8 cellular contexts compared by ENCODE assay signal in the genomic region with DNA sequence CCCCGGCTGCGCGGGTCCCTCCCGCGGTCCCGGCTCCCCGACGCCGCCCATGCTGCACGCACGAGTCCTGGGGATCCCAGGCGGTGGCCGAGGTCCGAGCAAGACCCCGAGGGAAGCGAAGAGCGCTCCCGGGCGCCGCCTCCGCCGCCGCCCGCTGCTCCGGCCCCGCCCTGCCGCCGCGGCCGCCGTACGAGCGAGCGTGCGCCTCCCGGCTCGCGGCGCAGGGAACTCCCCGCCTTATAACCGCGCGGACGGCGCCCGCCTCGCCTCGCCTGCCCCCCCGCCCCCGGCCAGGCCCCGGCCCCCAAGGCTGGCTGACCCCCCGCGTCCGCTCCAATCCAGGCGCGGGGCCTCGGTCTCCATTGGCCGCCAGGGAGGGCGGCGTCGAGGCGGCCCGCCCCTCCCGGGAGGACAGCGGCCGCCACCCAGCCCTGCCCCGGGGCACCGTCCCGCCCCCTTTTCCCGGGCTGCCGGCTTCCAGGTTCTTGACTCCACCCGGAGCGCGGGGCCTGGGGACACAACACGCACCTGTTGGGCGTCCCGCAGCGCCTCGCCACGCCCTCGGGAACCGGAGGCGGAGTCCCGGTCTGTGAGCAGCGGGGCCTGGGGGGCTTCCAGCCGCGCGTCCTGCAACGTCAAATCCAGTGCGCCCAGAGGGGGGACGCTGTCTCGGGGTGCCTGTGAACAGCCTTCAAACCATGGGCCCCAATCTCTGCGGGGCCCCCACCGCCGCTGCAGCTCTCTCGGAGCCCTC. TPM values are rescaled to one million over a fixed set of nuclear protein-coding genes. Genes with fewer than 3 reads are reported as not detected.
DNase-seq lines count a peak whose midpoint lies in the region; ATAC-seq and TF ChIP-seq lines count a peak whose summit lies in the region.

A gene with protein sequence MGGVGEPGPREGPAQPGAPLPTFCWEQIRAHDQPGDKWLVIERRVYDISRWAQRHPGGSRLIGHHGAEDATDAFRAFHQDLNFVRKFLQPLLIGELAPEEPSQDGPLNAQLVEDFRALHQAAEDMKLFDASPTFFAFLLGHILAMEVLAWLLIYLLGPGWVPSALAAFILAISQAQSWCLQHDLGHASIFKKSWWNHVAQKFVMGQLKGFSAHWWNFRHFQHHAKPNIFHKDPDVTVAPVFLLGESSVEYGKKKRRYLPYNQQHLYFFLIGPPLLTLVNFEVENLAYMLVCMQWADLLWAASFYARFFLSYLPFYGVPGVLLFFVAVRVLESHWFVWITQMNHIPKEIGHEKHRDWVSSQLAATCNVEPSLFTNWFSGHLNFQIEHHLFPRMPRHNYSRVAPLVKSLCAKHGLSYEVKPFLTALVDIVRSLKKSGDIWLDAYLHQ (minus strand): TSS at position 215 of the 754 bp plus-strand sequence. CDS start 164 bp downstream, at position 51.

- peak within 1 kb of the TSS; percentile 87 for H3K27ac ChIP-seq in HCT116 (ENCODE audit: low read depth, low read length)

- H3K9me3 ChIP-seq in HCT116 (ENCODE audit: control insufficient read depth in 1 of 2, insufficient read depth in 1 of 2, low read depth in 1 of 2, low read length in 2 of 2): peaks cover 0 to 6% of the 10 kb centered on the region in 2 experiments; a peak in 1 of 4 replicates

- DNase-seq in G401 (ENCODE audit: low spot score): peak; percentile 62
- DNase-seq in HCT116 (ENCODE audit: low read depth, low spot score): peak; percentile 68
- peak; percentile 62 for DNase-seq in NCI-H128 (lab: John Stamatoyannopoulos, UW; ENCODE audit: unreplicated experiment)
- DNase-seq in T-helper 9 cell: peak; percentile 58
- peak; percentile 76 for DNase-seq in astrocyte of the spinal cord (ENCODE audit: low read depth, low spot score)
- DNase-seq in hepatic stellate cell (ENCODE audit: low spot score): peak; percentile 93
- peak; percentile 41 for DNase-seq in pulmonary artery endothelial cell (ENCODE audit: low read depth, low spot score)

- no peak for TF ChIP-seq POLR2A in HCT116 (IDR thresholded peaks at IDR 0.05; ENCODE audit: borderline replicate concordance, extremely low read depth, insufficient read depth, insufficient read length)

- H3K79me2 ChIP-seq in HCT116 (ENCODE audit: insufficient read depth, low read length): no peaks in the 10 kb centered on the region; the same call in 1 of the 2 replicates

- H2AFZ ChIP-seq in HCT116 (ENCODE audit: low read depth, low read length, poor library complexity, severe bottlenecking): peak within 1 kb of the TSS; percentile 45

- no peaks in the 10 kb centered on the region for H3K27me3 ChIP-seq in HCT116 (ENCODE audit: insufficient read depth, low read length)

- ATAC-seq in HCT116: peak; percentile 88
- no peak for ATAC-seq in GM18519 (IDR thresholded peaks at IDR 0.05; ENCODE audit: low FRiP score, unreplicated experiment)

- H3K9me2 ChIP-seq in HCT116 (ENCODE audit: insufficient read depth): no peaks in the 10 kb centered on the region

- in situ Hi-C loops in G401 (cut with HindIII; ENCODE audit: low sequenced_read_pairs) (no loop called here), astrocyte of the spinal cord (cut with HindIII; ENCODE audit: low sequenced_read_pairs) (no loop called here)

- H3K4me2 ChIP-seq in HCT116 (ENCODE audit: low read length): peak within 1 kb of the TSS; percentile 91

- intact Hi-C loops in HCT116 (cut with micrococcal nuclease): no loop called here

- RAD21 ChIA-PET in HCT116 (lab: Charles Lee; ENCODE audit: low non-redundant PET in 1 of 2, low total read pairs in 2 of 2, uncharacterized antibody in 2 of 2, unreplicated experiment in 2 of 2): no interaction called here

- no peak for TF ChIP-seq CTCF in HCT116 (IDR thresholded peaks at IDR 0.05 in 2 of 3, conservative IDR thresholded peaks at IDR 0.05 in 1 of 3; ENCODE audit: borderline replicate concordance in 1 of 3, insufficient read depth in 1 of 3, low read depth in 2 of 3, low read length in 2 of 3)
- no peak for TF ChIP-seq CTCF in astrocyte of the spinal cord (IDR thresholded peaks at IDR 0.05; ENCODE audit: low read depth, low read length)

- H4K20me1 ChIP-seq in HCT116 (ENCODE audit: insufficient read depth): no peaks in the 10 kb centered on the region

- POLR2A ChIA-PET in HCT116 (lab: Charles Lee): no interaction called here

- H3K4me3 ChIP-seq in HCT116 (replicated peaks in 1 of 2; ENCODE audit: low read depth in 1 of 2, low read length in 2 of 2): peak within 1 kb of the TSS; percentile 73 to 78
- peak within 1 kb of the TSS; percentile 79 for H3K4me3 ChIP-seq in astrocyte of the spinal cord (ENCODE audit: low read depth, low read length)

- H3K4me1 ChIP-seq in HCT116 (ENCODE audit: control insufficient read depth in 1 of 2, insufficient read depth in 2 of 2, low read length in 2 of 2): peaks cover 21 to 32% of the 10 kb centered on the region in 2 experiments

- no TSS peak for BruUV-seq in HCT116 (replicated peaks; lab: Mats Ljungman, UMichigan)

- H3K9ac ChIP-seq in HCT116 (ENCODE audit: low read length): peak within 1 kb of the TSS; percentile 59

- TF ChIP-seq RAD21 in HCT116 (IDR thresholded peaks at IDR 0.05; ENCODE audit: low read depth): no peak

- CTCF ChIA-PET in HCT116 (lab: Charles Lee): interaction anchor here (1.4 kb wide), 1 partner anchor 217 kb away, joined by 8 read pairs; no protein-coding TSS in a partner anchor

- H3K36me3 ChIP-seq in HCT116 (ENCODE audit: control insufficient read depth in 1 of 2, insufficient read depth in 2 of 2, low read length in 2 of 2): peaks cover 0 to under 1% of the 10 kb centered on the region in 2 experiments; a peak in 1 of 4 replicates

TF ChIP-seq in HCT116, 20 proteins besides CTCF, POLR2A, EP300 and RAD21:
- TF ChIP-seq POLR2AphosphoS5 (IDR thresholded peaks at IDR 0.05; ENCODE audit: low read depth, low read length): peak; percentile 49
- no peak for TF ChIP-seq ZFX (IDR thresholded peaks at IDR 0.05)

RNA-seq across cellular contexts. Expression of the gene that starts here (rescaled TPM):
- 44.4 and 47.1 TPM in 2 replicates for total RNA-seq in G401 (2014; rRNA removed; shearing (Covaris generic))
- total RNA-seq in HCT116 (2021; ENCODE audit: unreplicated experiment) (65.8 TPM), pulmonary artery endothelial cell (180 and 194 TPM in 2 replicates)
- polyA plus RNA-seq in HCT116 (2012): 59.1 and 69.4 TPM in 2 replicates

Comparison
In these comparisons a context has a peak if more than half of its experiments do, and no peak if none do; other contexts are left out.
1. DNase-seq: peak in every context shown above with its lines; median percentile 93 in hepatic stellate cell; 76 in astrocyte of the spinal cord; 68 in HCT116; 62 in G401; 62 in NCI-H128; 58 in T-helper 9 cell; 41 in pulmonary artery endothelial cell.